24 cellular contexts compared by ENCODE assay signal in the genomic region with DNA sequence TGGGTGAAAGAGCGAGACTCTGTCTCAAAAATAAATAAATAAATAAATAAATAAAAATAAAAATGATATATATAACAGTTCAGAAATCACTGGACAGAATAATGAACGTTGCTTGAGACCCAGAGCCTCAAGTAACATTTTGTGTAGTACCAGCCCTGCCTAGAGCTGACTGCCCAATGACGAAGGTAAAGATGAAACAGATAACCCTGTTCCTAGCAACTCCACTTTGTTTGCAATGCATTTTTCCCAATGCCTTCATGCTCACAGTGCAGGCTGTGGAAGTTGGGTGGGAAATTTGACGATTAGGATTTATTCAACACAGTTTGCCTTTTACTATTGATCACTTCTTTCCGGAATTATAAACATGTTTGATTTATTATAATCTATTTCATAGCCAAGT. TPM values are rescaled to one million over a fixed set of nuclear protein-coding genes. Genes with fewer than 3 reads are reported as not detected.
DNase-seq lines count a peak whose midpoint lies in the region; ATAC-seq and TF ChIP-seq lines count a peak whose summit lies in the region.
"Had no signal": no experiment of that assay in that cellular context is flagged by ENCODE, and none has a peak within 500 bp of the region (broad histone marks: within the 10 kb centered on the region; RNA-seq: fewer than 3 reads in every experiment).

No MANE protein-coding gene starts in this region.

- no peaks in the 10 kb centered on the region for H3K9me3 ChIP-seq in right cardiac atrium (ENCODE audit: control insufficient read depth, low read length)
- H3K9me3 ChIP-seq in right lobe of liver, result no peaks in the 10 kb centered on the region
- no peaks in the 10 kb centered on the region for H3K9me3 ChIP-seq in hepatocyte (ENCODE audit: low read depth)
- H3K9me3 ChIP-seq: A549; BE2C; BLaER1 treated with 17β-estradiol and CSF1 and Interleukin-3, amounts not matched to agents 10 nM and 100 nM had no signal

- no peaks in the 10 kb centered on the region for H3K9me2 ChIP-seq in hepatocyte (replicated peaks; ENCODE audit: insufficient read depth)

- ATAC-seq in Right ventricle myocardium superior (ENCODE audit: poor library complexity), result peak; percentile 53
- no peak for ATAC-seq in right cardiac atrium
- peak; percentile 38 to 69 (median 46) for ATAC-seq in right lobe of liver
- no peak for ATAC-seq in GM21786 (IDR thresholded peaks at IDR 0.05; ENCODE audit: unreplicated experiment)
- ATAC-seq: A549, GM12878, GM23338, HCT116 had no signal

- DNase-seq in Right ventricle myocardium superior (no peak), right cardiac atrium (no peak), glutamatergic neuron (no peak), right lobe of liver (no peak), posterior vena cava (ENCODE audit: low spot score) (no peak), hepatocyte (ENCODE audit: low spot score) (no peak)
- DNase-seq: 8988T; ACHN; AML-193; BE2C; CD4-positive, alpha-beta T cell; CD8-positive, alpha-beta memory T cell; DMS 273 treated with DMSO at 0.1 percent for 48 hours; DMS79; EL; GDM1; H9 had no signal

- no peak overlapping the region for H3K4me3 Mint-ChIP-seq in glutamatergic neuron (ENCODE audit: unreplicated experiment)
- H3K4me3 Mint-ChIP-seq: CD14-positive monocyte; CD4-positive, alpha-beta T cell; CD8-positive, alpha-beta memory T cell; GM23338; H9 had no signal

- H3K27me3 Mint-ChIP-seq in glutamatergic neuron (ENCODE audit: unreplicated experiment), result peaks cover 2% of the 10 kb centered on the region
- H3K27me3 Mint-ChIP-seq: CD4-positive, alpha-beta T cell had no signal

- no peak overlapping the region for H2AFZ ChIP-seq in hepatocyte
- H2AFZ ChIP-seq: GM23338 had no signal

- no peaks in the 10 kb centered on the region for H3K36me3 ChIP-seq in right lobe of liver
- H3K36me3 ChIP-seq in hepatocyte (replicated peaks; ENCODE audit: insufficient read depth, low read depth), result no peaks in the 10 kb centered on the region
- H3K36me3 ChIP-seq: BE2C; BLaER1 treated with 17β-estradiol and CSF1 and Interleukin-3, amounts not matched to agents 10 nM and 100 nM had no signal

- H3K27ac Mint-ChIP-seq in glutamatergic neuron (ENCODE audit: unreplicated experiment), result peak overlapping the region; percentile 83
- H3K27ac Mint-ChIP-seq: CD14-positive monocyte; CD4-positive, alpha-beta T cell; CD8-positive, alpha-beta memory T cell; GM23338; H9 had no signal

- H3K27me3 ChIP-seq in right cardiac atrium (ENCODE audit: control insufficient read depth, insufficient read depth) (no peaks in the 10 kb centered on the region), right lobe of liver (no peaks in the 10 kb centered on the region), hepatocyte (no peaks in the 10 kb centered on the region)
- H3K27me3 ChIP-seq: BE2C; BLaER1 treated with 17β-estradiol and CSF1 and Interleukin-3, amounts not matched to agents 10 nM and 100 nM had no signal

- H3K4me3 ChIP-seq in right cardiac atrium (ENCODE audit: low read length) (no peak overlapping the region), right lobe of liver (no peak overlapping the region), hepatocyte (no peak overlapping the region)
- H3K4me3 ChIP-seq: A549; BLaER1 treated with 17β-estradiol and CSF1 and Interleukin-3, amounts not matched to agents 10 nM and 100 nM; GM12878; GM23338 had no signal

- 89% methylated on average over 5 of the region's 5 CpGs for WGBS in right cardiac atrium
- 42% methylated on average over 5 of the region's 5 CpGs for WGBS in right lobe of liver (ENCODE audit: insufficient coverage, low coverage, low lambda C conversion rate, missing lambda C conversion rate)
- 76% methylated on average over 5 of the region's 5 CpGs for WGBS in hepatocyte (ENCODE audit: low lambda C conversion rate, missing lambda C conversion rate)

- peaks cover 5% of the 10 kb centered on the region for H3K9me3 Mint-ChIP-seq in glutamatergic neuron (ENCODE audit: unreplicated experiment)
- H3K9me3 Mint-ChIP-seq: CD14-positive monocyte; CD4-positive, alpha-beta T cell; GM23338; H9 had no signal

- H3K36me3 Mint-ChIP-seq in glutamatergic neuron (ENCODE audit: unreplicated experiment), result no peaks in the 10 kb centered on the region
- H3K36me3 Mint-ChIP-seq: CD8-positive, alpha-beta memory T cell had no signal

- H4K20me1 ChIP-seq in hepatocyte (ENCODE audit: insufficient read depth, poor library complexity, severe bottlenecking), result no peaks in the 10 kb centered on the region
- H4K20me1 ChIP-seq: BLaER1 treated with 17β-estradiol and CSF1 and Interleukin-3, amounts not matched to agents 10 nM and 100 nM had no signal

- TF ChIP-seq POLR2A in right lobe of liver (IDR thresholded peaks at IDR 0.05), result no peak

- TF ChIP-seq CTCF in glutamatergic neuron (IDR thresholded peaks at IDR 0.05; ENCODE audit: partially characterized antibody, unreplicated experiment), result no peak
- no peak for TF ChIP-seq CTCF in right lobe of liver (IDR thresholded peaks at IDR 0.05)
- no peak for TF ChIP-seq CTCF in hepatocyte (IDR thresholded peaks at IDR 0.05; ENCODE audit: poor library complexity)

- no peaks in the 10 kb centered on the region for H3K79me2 ChIP-seq in hepatocyte

- H3K4me1 ChIP-seq in right cardiac atrium (ENCODE audit: control insufficient read depth, insufficient read depth, low read length) (no peaks in the 10 kb centered on the region), right lobe of liver (peaks cover 0 to 4% (median 2%) of the 10 kb centered on the region in 4 donors), hepatocyte (ENCODE audit: insufficient read depth) (no peaks in the 10 kb centered on the region)
- H3K4me1 ChIP-seq: A549; BLaER1 treated with 17β-estradiol and CSF1 and Interleukin-3, amounts not matched to agents 10 nM and 100 nM had no signal

- H3K4me1 Mint-ChIP-seq in glutamatergic neuron (ENCODE audit: low read depth, unreplicated experiment), result peaks cover 34% of the 10 kb centered on the region
- H3K4me1 Mint-ChIP-seq: CD8-positive, alpha-beta memory T cell had no signal

- H3K4me2 ChIP-seq in hepatocyte, result no peak overlapping the region
- H3K4me2 ChIP-seq: A549; BLaER1 treated with 17β-estradiol and CSF1 and Interleukin-3, amounts not matched to agents 10 nM and 100 nM; GM23338 had no signal

- no peak overlapping the region for H3K27ac ChIP-seq in right cardiac atrium (ENCODE audit: low read length)
- H3K27ac ChIP-seq in right lobe of liver, result no peak overlapping the region
- H3K27ac ChIP-seq in hepatocyte, result no peak overlapping the region
- H3K27ac ChIP-seq: A549; BLaER1 treated with 17β-estradiol and CSF1 and Interleukin-3, amounts not matched to agents 10 nM and 100 nM had no signal

- intact Hi-C loops in Right ventricle myocardium superior (cut with DNase I), result no loop called here
- intact Hi-C loops in right cardiac atrium (cut with DNase I), result no loop called here
- intact Hi-C loops in right lobe of liver (cut with DNase I), result no loop called here
- intact Hi-C loops in posterior vena cava (cut with DNase I), result no loop called here

RNA-seq across cellular contexts. Expression of a gene that starts 22.2 kb away (rescaled TPM):
- total RNA-seq in Right ventricle myocardium superior (137 TPM), right cardiac atrium (100 to 1,000 TPM; 101 to 139 (median 116) TPM), glutamatergic neuron (ENCODE audit: unreplicated experiment) (83.6 TPM), right lobe of liver (100 to 1,000 TPM in 1 of 6 experiments, 10 to 100 TPM in 5; 16.1 to 106 (median 35.7) TPM), posterior vena cava (100 to 1,000 TPM in 1 of 2 donors, 10 to 100 TPM in 1; 97.1 to 207 TPM), hepatocyte (3.7 and 6.4 TPM in 2 replicates)
- polyA plus RNA-seq in right cardiac atrium (29.0 TPM), hepatocyte (1.5 and 2.4 TPM in 2 replicates)

Comparison
In these comparisons a context has a peak if more than half of its experiments do, and no peak if none do; other contexts are left out.
1. ATAC-seq: peak in Right ventricle myocardium superior (single experiment) and right lobe of liver (4 of 4); none in right cardiac atrium (0 of 2) and GM21786 (single experiment).